Comparison of ENCODE assay signal across 15 cellular contexts in genomic region chr11:100403817-100404216, GRCh38.
DNase-seq lines count a peak whose midpoint lies in the region; ATAC-seq, FAIRE-seq and TF ChIP-seq lines count a peak whose summit lies in the region.
"Had no signal": no experiment of that assay in that cellular context is flagged by ENCODE, and none has a peak within 500 bp of the region (broad histone marks: within the 10 kb centered on the region; RNA-seq: fewer than 3 reads in every experiment).

No MANE protein-coding gene starts in this region.

- no CpG with 5 or more reads among the region's 2 CpGs for WGBS in mesendoderm (ENCODE audit: extremely low coverage, insufficient coverage, low lambda C conversion rate)

- H3K36me3 Mint-ChIP-seq in glutamatergic neuron (ENCODE audit: unreplicated experiment) = peaks cover 4% of the 10 kb centered on the region

- H4K5ac ChIP-seq in mesendoderm (ENCODE audit: low read length) = no peak overlapping the region

- H3K79me1 ChIP-seq in mesendoderm (ENCODE audit: low read length) = no peaks in the 10 kb centered on the region

- no peak overlapping the region for H3K27ac ChIP-seq in mesendoderm (ENCODE audit: low read depth, low read length)
- H3K27ac ChIP-seq: lower lobe of right lung, thoracic aorta had no signal

- no peak overlapping the region for H3K9ac ChIP-seq in mesendoderm (ENCODE audit: low read length)

- no peak overlapping the region for H3K56ac ChIP-seq in mesendoderm (ENCODE audit: low read length)

- no peak overlapping the region for H2BK120ac ChIP-seq in mesendoderm (ENCODE audit: low read depth, low read length)

- no peaks in the 10 kb centered on the region for H3K9me3 Mint-ChIP-seq in glutamatergic neuron (ENCODE audit: unreplicated experiment)

- no peaks in the 10 kb centered on the region for H3K79me2 ChIP-seq in mesendoderm (ENCODE audit: control insufficient read depth, insufficient read depth, low read length)

- no peak overlapping the region for H3K18ac ChIP-seq in mesendoderm (ENCODE audit: low read length)

- H3K4me3 ChIP-seq in mesendoderm (ENCODE audit: low read length) = no peak overlapping the region
- H3K4me3 ChIP-seq: lower lobe of right lung, thoracic aorta had no signal

- H3K27me3 Mint-ChIP-seq in glutamatergic neuron (ENCODE audit: unreplicated experiment) = no peaks in the 10 kb centered on the region

- no peak overlapping the region for H3K23ac ChIP-seq in mesendoderm (ENCODE audit: low read length)

- TF ChIP-seq CTCF in D721Med (IDR thresholded peaks at IDR 0.05; ENCODE audit: insufficient read depth, missing control alignments) (no peak), glutamatergic neuron (IDR thresholded peaks at IDR 0.05; ENCODE audit: partially characterized antibody, unreplicated experiment) (no peak)

- H3K4me1 Mint-ChIP-seq in glutamatergic neuron (ENCODE audit: low read depth, unreplicated experiment) = no peaks in the 10 kb centered on the region

- no peak overlapping the region for H4K8ac ChIP-seq in mesendoderm (ENCODE audit: low read depth, low read length)

- peak; percentile 99 for FAIRE-seq in endometrium (lab: Jason Lieb, UNC)
- no peak for FAIRE-seq in D721Med (lab: Jason Lieb, UNC)

- H3K4me3 Mint-ChIP-seq in glutamatergic neuron (ENCODE audit: unreplicated experiment) = no peak overlapping the region

- no peak overlapping the region for H2BK15ac ChIP-seq in mesendoderm (replicated peaks; ENCODE audit: low read depth)

- no peaks in the 10 kb centered on the region for H3K36me3 ChIP-seq in mesendoderm (ENCODE audit: control insufficient read depth, insufficient read depth, low read length)
- H3K36me3 ChIP-seq: lower lobe of right lung, thoracic aorta had no signal

- no peak overlapping the region for H3K27ac Mint-ChIP-seq in glutamatergic neuron (ENCODE audit: unreplicated experiment)

- H2AK5ac ChIP-seq in mesendoderm (ENCODE audit: low read length) = no peak overlapping the region

- no peak overlapping the region for H3K4me2 ChIP-seq in mesendoderm (ENCODE audit: low read length)

- no peak overlapping the region for H3K4ac ChIP-seq in mesendoderm (ENCODE audit: low read depth, low read length)

- H3K4me1 ChIP-seq in mesendoderm (ENCODE audit: control insufficient read depth, low read depth, low read length) = peaks cover 3% of the 10 kb centered on the region
- H3K4me1 ChIP-seq: lower lobe of right lung had no signal

- no peak overlapping the region for H2BK5ac ChIP-seq in mesendoderm (ENCODE audit: low read length)

- no peak for ATAC-seq in HG02571 (IDR thresholded peaks at IDR 0.05; ENCODE audit: unreplicated experiment)

- H3K27me3 ChIP-seq in mesendoderm (ENCODE audit: insufficient read depth, low read length, poor library complexity) = peaks cover 2% of the 10 kb centered on the region

- DNase-seq in AG08396 (ENCODE audit: low spot score) (peak; percentile 64), LHCN-M2 (ENCODE audit: low read depth) (peak; percentile 2), mesendoderm (peak; percentile 96), mesenteric fat pad (ENCODE audit: low spot score) (no peak), D721Med (ENCODE audit: insufficient read length, low spot score) (no peak), glutamatergic neuron (no peak)
- DNase-seq: activated CD4-positive, alpha-beta T cell treated with anti-CD3 and anti-CD28 coated beads for 48 hours; activated T-cell treated with anti-CD3 and anti-CD28 coated beads, Interleukin-2, amount 50 U/mL, for 1 hour; amygdala; effector CD8-positive, alpha-beta T cell; lower lobe of right lung; NCI-H1436 treated with DMSO at 0.1 percent for 48 hours had no signal

Comparison
In these comparisons a context has a peak if more than half of its experiments do, and no peak if none do; other contexts are left out.
1. DNase-seq: peak in AG08396 (single experiment), LHCN-M2 (single experiment) and mesendoderm (single experiment); none in mesenteric fat pad (single experiment), D721Med (single experiment) and glutamatergic neuron (single experiment).